Comparison of ENCODE assay signal across 1 cellular context in genomic region chr11:67629386-67630229, GRCh38.
TF ChIP-seq lines count a peak whose summit lies in the region.

A gene with protein sequence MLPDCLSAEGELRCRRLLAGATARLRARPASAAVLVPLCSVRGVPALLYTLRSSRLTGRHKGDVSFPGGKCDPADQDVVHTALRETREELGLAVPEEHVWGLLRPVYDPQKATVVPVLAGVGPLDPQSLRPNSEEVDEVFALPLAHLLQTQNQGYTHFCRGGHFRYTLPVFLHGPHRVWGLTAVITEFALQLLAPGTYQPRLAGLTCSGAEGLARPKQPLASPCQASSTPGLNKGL (minus strand): TSS chr11:67629937. CDS start chr11:67629911, 26 bp downstream.

TF ChIP-seq in IMR-90, 13 proteins besides CTCF, POLR2A, EP300 and RAD21 (continued from another document):
- TF ChIP-seq MXI1 (IDR thresholded peaks at IDR 0.05; ENCODE audit: borderline replicate concordance, low read depth, low read length) (peak; percentile 27; the same call in 1 of the 2 replicates), ELK1 (IDR thresholded peaks at IDR 0.05; ENCODE audit: borderline replicate concordance, low read depth, low read length) (no peak), RFX5 (IDR thresholded peaks at IDR 0.05; ENCODE audit: low read depth, low read length) (no peak), CHD1 (IDR thresholded peaks at IDR 0.05; ENCODE audit: low read depth, low read length) (no peak), FOS (IDR thresholded peaks at IDR 0.05; ENCODE audit: low read depth, low read length) (no peak), SMC3 (IDR thresholded peaks at IDR 0.05; ENCODE audit: low read depth, low read length) (peak; percentile 72), MAFK (IDR thresholded peaks at IDR 0.05; ENCODE audit: low read depth, low read length) (no peak), USF2 (IDR thresholded peaks at IDR 0.05; ENCODE audit: low read depth, low read length) (no peak), NFE2L2 (IDR thresholded peaks at IDR 0.05; ENCODE audit: low read depth, low read length) (no peak), RCOR1 (IDR thresholded peaks at IDR 0.05; ENCODE audit: insufficient replicate concordance, low read length) (peak; percentile 36), MAZ (IDR thresholded peaks at IDR 0.05; ENCODE audit: borderline replicate concordance, low read depth, low read length) (peak; percentile 67; the same call in 1 of the 2 replicates), BHLHE40 (IDR thresholded peaks at IDR 0.05; ENCODE audit: low read depth, low read length) (0 out of 2 replicates have a peak, but pooled peaks have one; percentile 22)
